ENCODE assay signal across 15 cellular contexts in the genomic region with DNA sequence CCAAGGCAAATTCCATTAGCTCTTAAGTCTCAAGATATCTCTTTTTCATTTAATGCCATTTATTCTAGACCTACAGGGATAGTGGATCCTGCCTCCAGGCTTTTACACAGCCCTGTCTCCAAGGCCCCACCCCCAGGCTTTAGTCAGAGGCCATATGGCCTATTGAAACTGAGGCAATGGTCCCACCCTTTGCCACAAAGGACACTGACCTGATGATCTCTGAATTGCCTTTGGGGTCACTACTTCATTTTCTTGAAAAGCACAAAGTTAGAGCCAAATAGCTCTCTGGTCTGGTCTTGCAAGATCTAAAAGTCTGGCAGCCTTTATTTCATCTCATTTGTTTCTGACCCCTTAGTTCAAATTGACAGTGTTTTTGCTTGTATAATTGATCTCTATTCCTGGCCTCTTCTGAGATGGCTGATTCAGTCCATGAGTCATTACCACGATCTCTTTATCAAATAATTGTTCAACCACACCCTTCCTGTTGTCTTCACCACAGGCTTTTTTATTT.
A peak's percentile ranks its signal among the peaks of the same experiment; 100 is the strongest.
DNase-seq lines count a peak whose midpoint lies in the region; ATAC-seq and TF ChIP-seq lines count a peak whose summit lies in the region.
"Had no signal": no experiment of that assay in that cellular context is flagged by ENCODE, and none has a peak within 500 bp of the region (broad histone marks: within the 10 kb centered on the region; RNA-seq: fewer than 3 reads in every experiment).

No MANE protein-coding gene starts in this region.

- H3K27me3 Mint-ChIP-seq in progenitor cell of endocrine pancreas = no peaks in the 10 kb centered on the region

- peak; percentile 0 for DNase-seq in DMS53 (lab: John Stamatoyannopoulos, UW)
- DNase-seq in DMS53 treated with DMSO at 0.1 percent for 48 hours (lab: John Stamatoyannopoulos, UW; ENCODE audit: unreplicated experiment) = no peak
- peak; percentile 94 for DNase-seq in RPMI7951 (ENCODE audit: low read depth)
- DNase-seq in fibroblast of lung (ENCODE audit: low read depth in 2 of 2) = peak; percentile 91 to 92
- no peak for DNase-seq in progenitor cell of endocrine pancreas (ENCODE audit: low spot score, unreplicated experiment)
- no peak for DNase-seq in osteoblast (ENCODE audit: insufficient read length, low spot score, missing footprints)
- no peak for DNase-seq in lower lobe of right lung
- DNase-seq: activated T-cell treated with anti-CD3 and anti-CD28 coated beads, Interleukin-2, amount 50 U/mL, for 1 hour; endodermal cell; hypothalamus; NCI-H510A treated with DMSO at 0.1 percent for 48 hours; ovary; transverse colon had no signal

- H3K4me3 Mint-ChIP-seq in progenitor cell of endocrine pancreas (ENCODE audit: low read depth) = no peak overlapping the region
- H3K4me3 Mint-ChIP-seq: endodermal cell had no signal

- peaks cover 3% of the 10 kb centered on the region for H3K9me3 Mint-ChIP-seq in progenitor cell of endocrine pancreas (ENCODE audit: low read depth)

- H3K79me2 ChIP-seq in fibroblast of lung (ENCODE audit: control insufficient read depth, insufficient read depth, low read length) (no peaks in the 10 kb centered on the region), osteoblast (ENCODE audit: insufficient read depth, low read length) (no peaks in the 10 kb centered on the region)

- no peak overlapping the region for H3K9ac ChIP-seq in fibroblast of lung (ENCODE audit: insufficient read depth, low read length)

- TF ChIP-seq CTCF in fibroblast of lung (conservative IDR thresholded peaks at IDR 0.05 in 1 of 2, IDR thresholded peaks at IDR 0.05 in 1 of 2; ENCODE audit: low read depth in 1 of 2, low read length in 2 of 2) (no peak), progenitor cell of endocrine pancreas (IDR thresholded peaks at IDR 0.05; ENCODE audit: unreplicated experiment) (no peak), osteoblast (IDR thresholded peaks at IDR 0.05; ENCODE audit: extremely low read depth, low read depth, low read length) (no peak), lower lobe of right lung (IDR thresholded peaks at IDR 0.05) (no peak)

- no peak for ATAC-seq in lower lobe of right lung
- ATAC-seq in HG03469 (IDR thresholded peaks at IDR 0.05; ENCODE audit: unreplicated experiment) = no peak
- ATAC-seq: body of pancreas had no signal

- H3K4me3 ChIP-seq in fibroblast of lung (replicated peaks in 1 of 4; ENCODE audit: control extremely low read depth in 1 of 4, insufficient read depth in 1 of 4, low read depth in 3 of 4, low read length in 4 of 4) (no peak overlapping the region), osteoblast (ENCODE audit: insufficient read depth, low read length) (no peak overlapping the region), lower lobe of right lung (no peak overlapping the region)
- H3K4me3 ChIP-seq: body of pancreas, ovary, transverse colon had no signal

- no peaks in the 10 kb centered on the region for H3K36me3 Mint-ChIP-seq in progenitor cell of endocrine pancreas (ENCODE audit: insufficient read depth)

- H3K27ac ChIP-seq in fibroblast of lung (ENCODE audit: insufficient read depth, low read length) (no peak overlapping the region), osteoblast (ENCODE audit: low read depth, low read length) (no peak overlapping the region), lower lobe of right lung (no peak overlapping the region)
- H3K27ac ChIP-seq: body of pancreas, ovary, transverse colon had no signal

- no peaks in the 10 kb centered on the region for H3K36me3 ChIP-seq in fibroblast of lung (ENCODE audit: control insufficient read depth, insufficient read depth, low read length)
- H3K36me3 ChIP-seq in osteoblast (ENCODE audit: insufficient read depth, low read length) = no peaks in the 10 kb centered on the region
- H3K36me3 ChIP-seq in lower lobe of right lung = no peaks in the 10 kb centered on the region
- H3K36me3 ChIP-seq: ovary, transverse colon had no signal

- H3K9me3 ChIP-seq in fibroblast of lung (ENCODE audit: control insufficient read depth, insufficient read depth, low read depth, low read length) = no peaks in the 10 kb centered on the region
- no peaks in the 10 kb centered on the region for H3K9me3 ChIP-seq in osteoblast (ENCODE audit: low read depth, low read length)
- H3K9me3 ChIP-seq in lower lobe of right lung = no peaks in the 10 kb centered on the region
- H3K9me3 ChIP-seq: body of pancreas, ovary, transverse colon had no signal

- H3K27me3 ChIP-seq in fibroblast of lung (ENCODE audit: control insufficient read depth, insufficient read depth, low read length) (no peaks in the 10 kb centered on the region), osteoblast (ENCODE audit: insufficient read depth, low read length) (no peaks in the 10 kb centered on the region), lower lobe of right lung (ENCODE audit: low read depth) (no peaks in the 10 kb centered on the region)
- H3K27me3 ChIP-seq: body of pancreas, ovary, transverse colon had no signal

- intact Hi-C loops in lower lobe of right lung (cut with DNase I) = no loop called here

- H3K4me2 ChIP-seq in fibroblast of lung (ENCODE audit: extremely low read depth, insufficient read depth, low read length) (peak overlapping the region; percentile 16), osteoblast (ENCODE audit: insufficient read depth, low read length) (no peak overlapping the region)

- H3K4me1 ChIP-seq in fibroblast of lung (ENCODE audit: control insufficient read depth, extremely low read depth, insufficient read depth, low read length) (peaks cover 9% of the 10 kb centered on the region), osteoblast (ENCODE audit: insufficient read depth, low read length) (no peaks in the 10 kb centered on the region), lower lobe of right lung (no peaks in the 10 kb centered on the region)
- H3K4me1 ChIP-seq: body of pancreas, transverse colon had no signal

- peaks cover 10% of the 10 kb centered on the region for H3K4me1 Mint-ChIP-seq in progenitor cell of endocrine pancreas (ENCODE audit: low read depth)

- H3K27ac Mint-ChIP-seq in progenitor cell of endocrine pancreas = peak overlapping the region; percentile 9
- H3K27ac Mint-ChIP-seq: endodermal cell had no signal

- H2AFZ ChIP-seq in fibroblast of lung (ENCODE audit: low read length) (no peak overlapping the region), osteoblast (ENCODE audit: low read length) (no peak overlapping the region)

- H4K20me1 ChIP-seq in fibroblast of lung (ENCODE audit: control insufficient read depth, extremely low read depth, insufficient read depth, low read length) = no peaks in the 10 kb centered on the region
- H4K20me1 ChIP-seq in osteoblast (ENCODE audit: insufficient read depth, low read length) = no peaks in the 10 kb centered on the region

Comparison
In these comparisons a context has a peak if more than half of its experiments do, and no peak if none do; other contexts are left out.
1. DNase-seq: peak in DMS53 (single experiment), RPMI7951 (single experiment) and fibroblast of lung (2 of 2); none in DMS53 treated with DMSO at 0.1 percent for 48 hours (single experiment), progenitor cell of endocrine pancreas (single experiment), osteoblast (single experiment) and lower lobe of right lung (single experiment).